Comparison of ENCODE assay signal across 1 cellular context in the genomic region with DNA sequence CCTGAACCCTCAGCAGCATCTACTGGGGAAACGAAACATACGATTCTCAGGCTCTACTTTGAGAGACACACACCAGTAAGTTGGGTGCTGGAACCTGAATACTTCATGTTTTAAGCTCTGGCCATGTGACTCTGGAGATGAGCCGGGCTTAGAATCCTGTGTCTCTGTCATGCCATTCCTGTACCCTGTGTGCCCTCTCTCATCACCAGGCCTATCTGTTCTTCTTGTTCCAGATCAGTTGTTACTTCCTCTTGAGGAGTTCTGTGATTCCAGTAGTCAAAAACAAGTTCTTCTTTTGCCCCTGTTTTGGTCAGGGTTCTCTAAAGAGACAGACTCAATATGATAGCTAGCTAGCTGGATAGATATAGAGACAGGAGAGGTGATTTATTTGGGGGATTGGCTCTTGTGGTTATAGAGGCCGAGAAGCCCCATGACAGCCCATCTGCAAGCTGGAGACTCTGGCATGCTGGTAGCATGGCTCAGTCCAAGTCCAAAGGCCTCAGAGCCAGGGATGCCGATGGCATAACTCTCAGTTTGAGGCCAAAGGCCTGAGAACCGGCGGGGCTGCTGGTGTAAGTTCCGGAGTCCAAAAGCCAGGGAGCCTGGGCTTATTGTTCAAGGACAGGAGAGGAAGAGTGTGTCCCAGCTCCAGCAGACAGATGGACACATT.
TF ChIP-seq lines count a peak whose summit lies in the region.

No MANE protein-coding gene starts in this region.

TF ChIP-seq in neural cell, 6 proteins besides CTCF, POLR2A, EP300 and RAD21 (continued from another document):
- TF ChIP-seq, protein P1, sequence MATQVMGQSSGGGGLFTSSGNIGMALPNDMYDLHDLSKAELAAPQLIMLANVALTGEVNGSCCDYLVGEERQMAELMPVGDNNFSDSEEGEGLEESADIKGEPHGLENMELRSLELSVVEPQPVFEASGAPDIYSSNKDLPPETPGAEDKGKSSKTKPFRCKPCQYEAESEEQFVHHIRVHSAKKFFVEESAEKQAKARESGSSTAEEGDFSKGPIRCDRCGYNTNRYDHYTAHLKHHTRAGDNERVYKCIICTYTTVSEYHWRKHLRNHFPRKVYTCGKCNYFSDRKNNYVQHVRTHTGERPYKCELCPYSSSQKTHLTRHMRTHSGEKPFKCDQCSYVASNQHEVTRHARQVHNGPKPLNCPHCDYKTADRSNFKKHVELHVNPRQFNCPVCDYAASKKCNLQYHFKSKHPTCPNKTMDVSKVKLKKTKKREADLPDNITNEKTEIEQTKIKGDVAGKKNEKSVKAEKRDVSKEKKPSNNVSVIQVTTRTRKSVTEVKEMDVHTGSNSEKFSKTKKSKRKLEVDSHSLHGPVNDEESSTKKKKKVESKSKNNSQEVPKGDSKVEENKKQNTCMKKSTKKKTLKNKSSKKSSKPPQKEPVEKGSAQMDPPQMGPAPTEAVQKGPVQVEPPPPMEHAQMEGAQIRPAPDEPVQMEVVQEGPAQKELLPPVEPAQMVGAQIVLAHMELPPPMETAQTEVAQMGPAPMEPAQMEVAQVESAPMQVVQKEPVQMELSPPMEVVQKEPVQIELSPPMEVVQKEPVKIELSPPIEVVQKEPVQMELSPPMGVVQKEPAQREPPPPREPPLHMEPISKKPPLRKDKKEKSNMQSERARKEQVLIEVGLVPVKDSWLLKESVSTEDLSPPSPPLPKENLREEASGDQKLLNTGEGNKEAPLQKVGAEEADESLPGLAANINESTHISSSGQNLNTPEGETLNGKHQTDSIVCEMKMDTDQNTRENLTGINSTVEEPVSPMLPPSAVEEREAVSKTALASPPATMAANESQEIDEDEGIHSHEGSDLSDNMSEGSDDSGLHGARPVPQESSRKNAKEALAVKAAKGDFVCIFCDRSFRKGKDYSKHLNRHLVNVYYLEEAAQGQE (IDR thresholded peaks at IDR 0.05; ENCODE audit: borderline replicate concordance) = no peak
- no peak for TF ChIP-seq EZH2 (IDR thresholded peaks at IDR 0.05; ENCODE audit: borderline replicate concordance, insufficient read depth, low read length, poor library complexity, severe bottlenecking)
- TF ChIP-seq SMC3 (conservative IDR thresholded peaks at IDR 0.05; ENCODE audit: poor library complexity) = no peak
- no peak for TF ChIP-seq MXI1 (conservative IDR thresholded peaks at IDR 0.05; ENCODE audit: poor library complexity, severe bottlenecking)
- no peak for TF ChIP-seq POLR2AphosphoS5 (IDR thresholded peaks at IDR 0.05)
